25 cellular contexts compared by ENCODE assay signal in the genomic region with DNA sequence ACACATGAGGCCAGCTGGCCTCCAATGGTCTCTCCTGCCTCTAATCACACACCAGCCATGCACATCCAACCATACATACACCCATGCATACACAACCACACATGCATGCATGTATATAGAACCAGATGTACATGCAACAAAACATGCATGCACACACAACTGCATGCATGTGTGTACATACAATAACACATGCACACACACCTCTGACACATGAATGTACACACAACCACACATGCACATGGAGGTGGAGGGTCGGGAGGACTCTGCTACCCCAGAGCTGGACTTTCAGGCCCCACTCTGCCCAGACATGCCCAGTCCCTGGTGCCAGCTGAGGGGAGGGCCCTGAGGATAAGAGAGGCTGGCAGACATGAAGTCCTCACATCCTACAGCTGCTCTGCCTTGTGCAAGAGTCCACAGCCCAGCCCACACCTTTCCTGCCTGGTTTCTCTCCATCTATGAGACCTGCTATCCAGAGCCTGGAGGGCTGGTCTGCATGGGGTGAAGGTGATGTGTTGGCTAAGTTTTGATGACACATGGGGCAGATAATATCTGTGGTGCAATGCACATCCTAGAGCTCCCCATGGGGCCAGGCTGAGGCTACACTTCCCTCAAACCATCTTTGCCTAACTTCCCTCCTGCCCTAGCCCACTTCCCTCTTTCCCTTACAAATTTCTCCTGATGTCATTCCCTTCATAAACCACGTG. TPM values are rescaled to one million over a fixed set of nuclear protein-coding genes. Genes with fewer than 3 reads are reported as not detected.
DNase-seq lines count a peak whose midpoint lies in the region; FAIRE-seq and TF ChIP-seq lines count a peak whose summit lies in the region.
"Had no signal": no experiment of that assay in that cellular context is flagged by ENCODE, and none has a peak within 500 bp of the region (broad histone marks: within the 10 kb centered on the region; RNA-seq: fewer than 3 reads in every experiment).

No MANE protein-coding gene starts in this region.

- peak; percentile 10 for DNase-seq in activated CD4-positive, alpha-beta memory T cell treated with anti-CD3 and anti-CD28 coated beads, Interleukin-2, amount 10 ng/mL, durations not matched to agents 7 days and 5 days
- no peak for DNase-seq in activated CD4-positive, alpha-beta memory T cell treated with anti-CD3 and anti-CD28 coated beads for 36 hours
- DNase-seq in HL-60 (ENCODE audit: low read depth in 1 of 2, low spot score in 1 of 2), result peak; percentile 79 to 92
- DNase-seq in SKM-1 treated with dmso at 0.1 percent for 144 hours (lab: John Stamatoyannopoulos, UW; ENCODE audit: unreplicated experiment), result peak; percentile 87
- DNase-seq in retina, result peak; percentile 0
- DNase-seq in colonic mucosa, result no peak
- DNase-seq in H54 (ENCODE audit: insufficient read length, low spot score), result no peak
- DNase-seq in hepatocyte (ENCODE audit: low spot score), result no peak
- DNase-seq: activated CD4-positive, CD25-positive, alpha-beta regulatory T cell treated with anti-CD3 and anti-CD28 coated beads, Interleukin-2, amount 50 U/mL, for 72 hours; activated gamma-delta T cell treated with Interleukin-2 at 50 U/mL for 16 hours; activated naive CD8-positive, alpha-beta T cell treated with anti-CD3 and anti-CD28 coated beads, Interleukin-2, amount 50 U/mL, for 24 hours; activated T-cell treated with anti-CD3 and anti-CD28 coated beads, Interleukin-2, amount 50 U/mL, for 1 hour; caudate nucleus; glutamatergic neuron; H7; MM.1S; NCI-H2107; SK-N-SH; stimulated activated naive CD4-positive, alpha-beta T cell; T-helper 17 cell had no signal

- no peak overlapping the region for H3K27ac ChIP-seq in HL-60 (replicated peaks)
- no peak overlapping the region for H3K27ac ChIP-seq in colonic mucosa
- H3K27ac ChIP-seq in hepatocyte, result no peak overlapping the region
- H3K27ac ChIP-seq: A549 had no signal

- H4K20me1 ChIP-seq in hepatocyte (ENCODE audit: insufficient read depth, poor library complexity, severe bottlenecking), result no peaks in the 10 kb centered on the region

- no peak overlapping the region for H2AFZ ChIP-seq in hepatocyte

- WGBS in hepatocyte (ENCODE audit: low lambda C conversion rate, missing lambda C conversion rate), result 68% methylated on average over 2 of the region's 2 CpGs

- TF ChIP-seq CTCF in HL-60 (IDR thresholded peaks at IDR 0.05; ENCODE audit: insufficient read depth, low read length), result no peak
- no peak for TF ChIP-seq CTCF in colonic mucosa (IDR thresholded peaks at IDR 0.05)
- no peak for TF ChIP-seq CTCF in hepatocyte (IDR thresholded peaks at IDR 0.05; ENCODE audit: poor library complexity)

- H3K4me2 ChIP-seq in hepatocyte, result no peak overlapping the region
- H3K4me2 ChIP-seq: A549, SK-N-SH, smooth muscle cell had no signal

- no peak for FAIRE-seq in H54 (lab: Jason Lieb, UNC)
- FAIRE-seq: astrocyte had no signal

- H3K9me3 Mint-ChIP-seq in activated CD4-positive, alpha-beta memory T cell treated with anti-CD3 and anti-CD28 coated beads, Interleukin-2, amount 10 ng/mL, durations not matched to agents 7 days and 5 days, result peaks cover 12% of the 10 kb centered on the region
- peaks cover 4% of the 10 kb centered on the region for H3K9me3 Mint-ChIP-seq in activated CD4-positive, alpha-beta memory T cell treated with anti-CD3 and anti-CD28 coated beads for 36 hours
- H3K9me3 Mint-ChIP-seq: CD8-positive, alpha-beta T cell had no signal

- no peaks in the 10 kb centered on the region for H3K9me2 ChIP-seq in hepatocyte (replicated peaks; ENCODE audit: insufficient read depth)
- H3K9me2 ChIP-seq: SK-N-SH had no signal

- H3K27ac Mint-ChIP-seq in activated CD4-positive, alpha-beta memory T cell treated with anti-CD3 and anti-CD28 coated beads, Interleukin-2, amount 10 ng/mL, durations not matched to agents 7 days and 5 days, result no peak overlapping the region
- H3K27ac Mint-ChIP-seq in activated CD4-positive, alpha-beta memory T cell treated with anti-CD3 and anti-CD28 coated beads for 36 hours, result no peak overlapping the region
- H3K27ac Mint-ChIP-seq: activated naive CD8-positive, alpha-beta T cell treated with anti-CD3 and anti-CD28 coated beads, Interleukin-2, amount 50 U/mL, for 24 hours; CD8-positive, alpha-beta T cell; nephron; T-helper 17 cell had no signal

- H3K4me1 ChIP-seq in colonic mucosa (no peaks in the 10 kb centered on the region), hepatocyte (ENCODE audit: insufficient read depth) (no peaks in the 10 kb centered on the region)
- H3K4me1 ChIP-seq: A549 had no signal

- TF ChIP-seq POLR2A in H54 (IDR thresholded peaks at IDR 0.05; ENCODE audit: low read depth, low read length), result no peak

- no peak overlapping the region for H3K9ac ChIP-seq in colonic mucosa (ENCODE audit: low read depth in 2 of 2, low read length in 2 of 2)
- H3K9ac ChIP-seq: SK-N-SH had no signal

- POLR2A ChIA-PET in activated CD4-positive, alpha-beta memory T cell treated with anti-CD3 and anti-CD28 coated beads, Interleukin-2, amount 10 ng/mL, durations not matched to agents 7 days and 5 days (lab: Charles Lee), result no interaction called here
- POLR2A ChIA-PET in activated CD4-positive, alpha-beta memory T cell treated with anti-CD3 and anti-CD28 coated beads for 36 hours (lab: Charles Lee), result no interaction called here

- H3K27me3 ChIP-seq in HL-60 (ENCODE audit: insufficient read depth, poor library complexity, severe bottlenecking) (no peaks in the 10 kb centered on the region), colonic mucosa (no peaks in the 10 kb centered on the region), hepatocyte (no peaks in the 10 kb centered on the region)

- intact Hi-C loops in activated CD4-positive, alpha-beta memory T cell treated with anti-CD3 and anti-CD28 coated beads for 36 hours (cut with micrococcal nuclease), result no loop called here
- intact Hi-C loops in colonic mucosa (cut with DNase I), result no loop called here

- no peaks in the 10 kb centered on the region for H3K36me3 Mint-ChIP-seq in activated CD4-positive, alpha-beta memory T cell treated with anti-CD3 and anti-CD28 coated beads, Interleukin-2, amount 10 ng/mL, durations not matched to agents 7 days and 5 days (ENCODE audit: low read depth)
- H3K36me3 Mint-ChIP-seq in activated CD4-positive, alpha-beta memory T cell treated with anti-CD3 and anti-CD28 coated beads for 36 hours, result no peaks in the 10 kb centered on the region
- H3K36me3 Mint-ChIP-seq: CD8-positive, alpha-beta T cell had no signal

- H3K79me2 ChIP-seq in hepatocyte, result no peaks in the 10 kb centered on the region

- CTCF ChIA-PET in activated CD4-positive, alpha-beta memory T cell treated with anti-CD3 and anti-CD28 coated beads, Interleukin-2, amount 10 ng/mL, durations not matched to agents 7 days and 5 days (lab: Charles Lee), result no interaction called here
- CTCF ChIA-PET in activated CD4-positive, alpha-beta memory T cell treated with anti-CD3 and anti-CD28 coated beads for 36 hours (lab: Charles Lee), result no interaction called here

- H3K36me3 ChIP-seq in colonic mucosa (no peaks in the 10 kb centered on the region), hepatocyte (replicated peaks; ENCODE audit: insufficient read depth, low read depth) (no peaks in the 10 kb centered on the region)

- H3K9me3 ChIP-seq in colonic mucosa, result no peaks in the 10 kb centered on the region
- H3K9me3 ChIP-seq in hepatocyte (ENCODE audit: low read depth), result no peaks in the 10 kb centered on the region
- H3K9me3 ChIP-seq: A549 had no signal

- peaks cover 2% of the 10 kb centered on the region for H3K27me3 Mint-ChIP-seq in activated CD4-positive, alpha-beta memory T cell treated with anti-CD3 and anti-CD28 coated beads, Interleukin-2, amount 10 ng/mL, durations not matched to agents 7 days and 5 days
- H3K27me3 Mint-ChIP-seq in activated CD4-positive, alpha-beta memory T cell treated with anti-CD3 and anti-CD28 coated beads for 36 hours, result no peaks in the 10 kb centered on the region
- H3K27me3 Mint-ChIP-seq: activated naive CD8-positive, alpha-beta T cell treated with anti-CD3 and anti-CD28 coated beads, Interleukin-2, amount 50 U/mL, for 24 hours had no signal

- no peaks in the 10 kb centered on the region for H3K4me1 Mint-ChIP-seq in activated CD4-positive, alpha-beta memory T cell treated with anti-CD3 and anti-CD28 coated beads, Interleukin-2, amount 10 ng/mL, durations not matched to agents 7 days and 5 days
- H3K4me1 Mint-ChIP-seq in activated CD4-positive, alpha-beta memory T cell treated with anti-CD3 and anti-CD28 coated beads for 36 hours (ENCODE audit: low read depth), result no peaks in the 10 kb centered on the region
- H3K4me1 Mint-ChIP-seq: activated naive CD8-positive, alpha-beta T cell treated with anti-CD3 and anti-CD28 coated beads, Interleukin-2, amount 50 U/mL, for 24 hours had no signal

- H3K4me3 Mint-ChIP-seq in activated CD4-positive, alpha-beta memory T cell treated with anti-CD3 and anti-CD28 coated beads, Interleukin-2, amount 10 ng/mL, durations not matched to agents 7 days and 5 days, result no peak overlapping the region
- no peak overlapping the region for H3K4me3 Mint-ChIP-seq in activated CD4-positive, alpha-beta memory T cell treated with anti-CD3 and anti-CD28 coated beads for 36 hours
- H3K4me3 Mint-ChIP-seq: activated naive CD8-positive, alpha-beta T cell treated with anti-CD3 and anti-CD28 coated beads, Interleukin-2, amount 50 U/mL, for 24 hours; CD8-positive, alpha-beta T cell; nephron; T-helper 17 cell had no signal

- no peak overlapping the region for H3K4me3 ChIP-seq in HL-60 (replicated peaks; ENCODE audit: insufficient read depth, low read length)
- no peak overlapping the region for H3K4me3 ChIP-seq in colonic mucosa
- H3K4me3 ChIP-seq in hepatocyte, result no peak overlapping the region
- H3K4me3 ChIP-seq: A549, smooth muscle cell had no signal

RNA-seq across cellular contexts. Expression of gene SDK2, which starts 50.9 kb away (rescaled TPM):
- 1 to 10 TPM; 2.4 to 2.5 TPM for total RNA-seq in activated CD4-positive, alpha-beta memory T cell treated with anti-CD3 and anti-CD28 coated beads, Interleukin-2, amount 10 ng/mL, durations not matched to agents 7 days and 5 days
- total RNA-seq in activated CD4-positive, alpha-beta memory T cell treated with anti-CD3 and anti-CD28 coated beads for 36 hours, result under 1 TPM; 0.05 to 0.12 TPM
- total RNA-seq in colonic mucosa, result 1 to 10 TPM in 1 of 2 donors, under 1 TPM in 1; 0.94 to 1.2 TPM
- 1.0 and 1.2 TPM in 2 replicates for total RNA-seq in hepatocyte
- polyA plus RNA-seq in hepatocyte, result 0.52 and 0.59 TPM in 2 replicates

Comparison
In these comparisons a context has a peak if more than half of its experiments do, and no peak if none do; other contexts are left out.
1. DNase-seq: peak in activated CD4-positive, alpha-beta memory T cell treated with anti-CD3 and anti-CD28 coated beads, Interleukin-2, amount 10 ng/mL, durations not matched to agents 7 days and 5 days (single experiment), HL-60 (2 of 2), SKM-1 treated with dmso at 0.1 percent for 144 hours (single experiment) and retina (single experiment); none in activated CD4-positive, alpha-beta memory T cell treated with anti-CD3 and anti-CD28 coated beads for 36 hours (single experiment), colonic mucosa (single experiment), H54 (single experiment) and hepatocyte (single experiment).